ENCODE assay signal across 8 cellular contexts in the genomic region with DNA sequence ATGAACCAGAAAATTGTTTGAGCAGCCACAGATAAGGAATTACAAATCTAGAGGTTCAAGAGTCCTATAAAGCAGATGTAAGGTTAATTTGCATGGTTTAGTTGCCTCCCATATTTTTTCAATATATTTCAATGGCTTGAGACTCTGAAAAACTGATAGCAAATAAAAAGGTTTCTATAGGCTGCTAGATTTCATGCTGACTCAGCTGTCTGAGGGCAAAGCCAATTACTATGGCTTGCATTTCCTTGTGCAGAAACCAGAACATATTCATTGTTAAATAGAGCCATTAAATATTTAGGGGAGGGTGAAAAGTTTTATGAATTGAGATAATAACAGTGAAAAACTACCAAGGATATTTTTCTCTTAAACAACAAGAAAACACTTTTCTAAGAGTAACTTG.
"Had no signal": no experiment of that assay in that cellular context is flagged by ENCODE, and none has a peak within 500 bp of the region (broad histone marks: within the 10 kb centered on the region; RNA-seq: fewer than 3 reads in every experiment).

No MANE protein-coding gene starts in this region.

- FAIRE-seq: H54 had no signal

- DNase-seq: GM23248, GOT3, H9, HCEC 1CT, KG1 had no signal

- H3K4me1 Mint-ChIP-seq: H9 had no signal

- H3K27ac ChIP-seq: GM23248, HL-60 had no signal

- H3K36me3 Mint-ChIP-seq: IgD-negative memory B cell had no signal

- H3K27ac Mint-ChIP-seq: H9, IgD-negative memory B cell had no signal

- H3K4me3 Mint-ChIP-seq: H9, IgD-negative memory B cell had no signal

- H3K9ac ChIP-seq: GM23248 had no signal

- H3K4me3 ChIP-seq: GM23248 had no signal

- H3K27me3 Mint-ChIP-seq: IgD-negative memory B cell had no signal

- H2AFZ ChIP-seq: GM23248 had no signal

- H3K9me3 Mint-ChIP-seq: H9, IgD-negative memory B cell had no signal
